In genomic region chr6:111761783-111762312, GRCh38 we compare ENCODE assay signal across 9 cellular contexts.
DNase-seq lines count a peak whose midpoint lies in the region; ATAC-seq, FAIRE-seq and TF ChIP-seq lines count a peak whose summit lies in the region.
"Had no signal": no experiment of that assay in that cellular context is flagged by ENCODE, and none has a peak within 500 bp of the region (broad histone marks: within the 10 kb centered on the region; RNA-seq: fewer than 3 reads in every experiment).

No MANE protein-coding gene starts in this region.

- peak; percentile 44 for ATAC-seq in GM21576 (IDR thresholded peaks at IDR 0.05; ENCODE audit: unreplicated experiment)
- peak; percentile 85 for ATAC-seq in stimulated activated memory B cell treated with anti-CD40 and anti-IgM and Interleukin-4, amounts not matched to agents 10 μg/mL and 1 μg/mL and 100 μg/mL, for 72 hours
- ATAC-seq: SK-N-SH treated with all-trans-retinoic acid at 6 μM for 48 hours had no signal

- FAIRE-seq in frontal cortex (lab: Jason Lieb, UNC), result no peak

- H3K27me3 Mint-ChIP-seq in dendritic cell treated with granulocyte-macrophage colony-stimulating factor and Interleukin-4, amounts not matched to agents 40 ng/mL and 50 ng/mL, for 4 days, result no peaks in the 10 kb centered on the region
- H3K27me3 Mint-ChIP-seq in stimulated activated memory B cell treated with anti-CD40 and anti-IgM and Interleukin-4, amounts not matched to agents 10 μg/mL and 1 μg/mL and 100 μg/mL, for 72 hours, result no peaks in the 10 kb centered on the region

- no peak overlapping the region for H2AFZ ChIP-seq in OCI-LY3 (ENCODE audit: low read depth, low read length)

- H3K27ac Mint-ChIP-seq in dendritic cell treated with granulocyte-macrophage colony-stimulating factor and Interleukin-4, amounts not matched to agents 40 ng/mL and 50 ng/mL, for 4 days, result peak overlapping the region; percentile 50
- peak overlapping the region; percentile 75 for H3K27ac Mint-ChIP-seq in stimulated activated memory B cell treated with anti-CD40 and anti-IgM and Interleukin-4, amounts not matched to agents 10 μg/mL and 1 μg/mL and 100 μg/mL, for 72 hours

- intact Hi-C loops in dendritic cell treated with granulocyte-macrophage colony-stimulating factor and Interleukin-4, amounts not matched to agents 40 ng/mL and 50 ng/mL, for 4 days (cut with micrococcal nuclease), result no loop called here

- peak overlapping the region; percentile 37 for H3K4me3 Mint-ChIP-seq in dendritic cell treated with granulocyte-macrophage colony-stimulating factor and Interleukin-4, amounts not matched to agents 40 ng/mL and 50 ng/mL, for 4 days
- peak overlapping the region; percentile 28 for H3K4me3 Mint-ChIP-seq in stimulated activated memory B cell treated with anti-CD40 and anti-IgM and Interleukin-4, amounts not matched to agents 10 μg/mL and 1 μg/mL and 100 μg/mL, for 72 hours

- H3K4me2 ChIP-seq in OCI-LY3 (ENCODE audit: low read length), result peak overlapping the region; percentile 74

- H3K9ac ChIP-seq in OCI-LY3 (ENCODE audit: low read length), result no peak overlapping the region

- no peaks in the 10 kb centered on the region for H3K9me3 ChIP-seq in OCI-LY3 (ENCODE audit: insufficient read depth, low read length)

- no peaks in the 10 kb centered on the region for H3K36me3 Mint-ChIP-seq in dendritic cell treated with granulocyte-macrophage colony-stimulating factor and Interleukin-4, amounts not matched to agents 40 ng/mL and 50 ng/mL, for 4 days (ENCODE audit: low read depth)
- peaks cover 38% of the 10 kb centered on the region for H3K36me3 Mint-ChIP-seq in stimulated activated memory B cell treated with anti-CD40 and anti-IgM and Interleukin-4, amounts not matched to agents 10 μg/mL and 1 μg/mL and 100 μg/mL, for 72 hours

- peaks cover 71% of the 10 kb centered on the region for H3K4me1 Mint-ChIP-seq in dendritic cell treated with granulocyte-macrophage colony-stimulating factor and Interleukin-4, amounts not matched to agents 40 ng/mL and 50 ng/mL, for 4 days (ENCODE audit: low read depth)
- H3K4me1 Mint-ChIP-seq in stimulated activated memory B cell treated with anti-CD40 and anti-IgM and Interleukin-4, amounts not matched to agents 10 μg/mL and 1 μg/mL and 100 μg/mL, for 72 hours, result peaks cover 83% of the 10 kb centered on the region

- H3K9me3 Mint-ChIP-seq in dendritic cell treated with granulocyte-macrophage colony-stimulating factor and Interleukin-4, amounts not matched to agents 40 ng/mL and 50 ng/mL, for 4 days, result no peaks in the 10 kb centered on the region
- no peaks in the 10 kb centered on the region for H3K9me3 Mint-ChIP-seq in stimulated activated memory B cell treated with anti-CD40 and anti-IgM and Interleukin-4, amounts not matched to agents 10 μg/mL and 1 μg/mL and 100 μg/mL, for 72 hours

- no peaks in the 10 kb centered on the region for H3K36me3 ChIP-seq in OCI-LY3 (replicated peaks; ENCODE audit: low read depth, low read length)

- H3K79me2 ChIP-seq in OCI-LY3 (ENCODE audit: low read length), result no peaks in the 10 kb centered on the region

- peak overlapping the region; percentile 46 for H3K4me3 ChIP-seq in OCI-LY3 (ENCODE audit: low read length)

- H3K27ac ChIP-seq in OCI-LY3 (ENCODE audit: low read length), result no peak overlapping the region

- DNase-seq in NCI-H526 (lab: John Stamatoyannopoulos, UW) (no peak), NCI-H2171 (lab: John Stamatoyannopoulos, UW) (no peak), frontal cortex (ENCODE audit: low spot score in 2 of 2) (no peak), RKO (ENCODE audit: low spot score) (no peak)

- 0 out of 2 replicates have a peak, but pooled peaks cover 3% of the 10 kb centered on the region for H4K20me1 ChIP-seq in OCI-LY3 (ENCODE audit: insufficient read depth, low read length)

- H3K4me1 ChIP-seq in OCI-LY3 (ENCODE audit: low read length), result peaks cover 38% of the 10 kb centered on the region

- H3K27me3 ChIP-seq in OCI-LY3 (ENCODE audit: low read depth, low read length), result peaks cover 16% of the 10 kb centered on the region

- no peak for TF ChIP-seq CTCF in OCI-LY3 (IDR thresholded peaks at IDR 0.05; ENCODE audit: low read depth, low read length)
